ENCODE assay signal across 8 cellular contexts in the genomic region with DNA sequence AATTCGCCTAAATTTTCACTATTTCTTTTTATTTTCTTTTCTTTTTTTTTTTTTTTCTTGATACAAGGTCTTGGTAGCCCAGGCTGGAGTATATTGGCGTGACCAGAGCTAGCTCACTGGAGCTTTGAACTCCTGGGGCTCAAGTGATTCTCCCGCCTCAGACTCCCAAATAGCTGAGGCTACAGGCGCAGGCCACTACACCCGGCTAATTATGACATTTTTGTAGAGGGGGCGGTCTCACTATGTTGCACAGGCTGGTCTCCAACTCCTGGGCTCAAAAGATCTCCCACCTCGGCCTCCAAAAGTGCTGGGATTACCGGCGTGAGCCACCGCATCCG. TPM values are rescaled to one million over a fixed set of nuclear protein-coding genes. Genes with fewer than 3 reads are reported as not detected.
DNase-seq lines count a peak whose midpoint lies in the region; ATAC-seq and TF ChIP-seq lines count a peak whose summit lies in the region.

No MANE protein-coding gene starts in this region.

- H3K36me3 ChIP-seq in SJSA1 (no peaks in the 10 kb centered on the region), fibroblast of lung (ENCODE audit: control insufficient read depth, insufficient read depth, low read length) (no peaks in the 10 kb centered on the region)

- H3K4me2 ChIP-seq in fibroblast of lung (ENCODE audit: extremely low read depth, insufficient read depth, low read length) = peak overlapping the region; percentile 91

- no peak overlapping the region for H3K9ac ChIP-seq in fibroblast of lung (ENCODE audit: insufficient read depth, low read length)

- H2AFZ ChIP-seq in fibroblast of lung (ENCODE audit: low read length) = no peak overlapping the region

- H3K4me1 ChIP-seq in SJSA1 (replicated peaks) = peaks cover 5% of the 10 kb centered on the region; the same call in 1 of the 2 replicates
- no peaks in the 10 kb centered on the region for H3K4me1 ChIP-seq in fibroblast of lung (ENCODE audit: control insufficient read depth, extremely low read depth, insufficient read depth, low read length)

- H3K9me3 ChIP-seq in SJSA1 (replicated peaks) = no peaks in the 10 kb centered on the region
- H3K9me3 ChIP-seq in fibroblast of lung (ENCODE audit: control insufficient read depth, insufficient read depth, low read depth, low read length) = no peaks in the 10 kb centered on the region

- H4K20me1 ChIP-seq in fibroblast of lung (ENCODE audit: control insufficient read depth, extremely low read depth, insufficient read depth, low read length) = no peaks in the 10 kb centered on the region

- ATAC-seq in GM18867 (IDR thresholded peaks at IDR 0.05; ENCODE audit: unreplicated experiment) (peak; percentile 10), GM21529 (IDR thresholded peaks at IDR 0.05; ENCODE audit: unreplicated experiment) (no peak)

- DNase-seq in SJSA1 (ENCODE audit: low read depth in 1 of 2, low spot score in 2 of 2) (no peak), fibroblast of lung (ENCODE audit: low read depth in 2 of 2) (no peak), retinal pigment epithelial cell (ENCODE audit: low read depth) (no peak), hippocampal formation (lab: John Stamatoyannopoulos, UW) (no peak), HPDE6-E6E7 (ENCODE audit: extremely low spot score) (no peak), OCI-M2 (lab: John Stamatoyannopoulos, UW; ENCODE audit: unreplicated experiment) (no peak)

- H3K4me3 ChIP-seq in SJSA1 (peak overlapping the region; percentile 60), fibroblast of lung (replicated peaks in 1 of 4; ENCODE audit: control extremely low read depth in 1 of 4, insufficient read depth in 1 of 4, low read depth in 3 of 4, low read length in 4 of 4) (peak overlapping the region in 3 of 4 experiments; percentile 67 to 82 (median 73)), retinal pigment epithelial cell (ENCODE audit: low read length) (peak overlapping the region; percentile 52)

- H3K27ac ChIP-seq in SJSA1 = no peak overlapping the region
- H3K27ac ChIP-seq in fibroblast of lung (ENCODE audit: insufficient read depth, low read length) = no peak overlapping the region

- H3K79me2 ChIP-seq in fibroblast of lung (ENCODE audit: control insufficient read depth, insufficient read depth, low read length) = no peaks in the 10 kb centered on the region

- no peak for TF ChIP-seq CTCF in fibroblast of lung (conservative IDR thresholded peaks at IDR 0.05 in 1 of 2, IDR thresholded peaks at IDR 0.05 in 1 of 2; ENCODE audit: low read depth in 1 of 2, low read length in 2 of 2)
- TF ChIP-seq CTCF in retinal pigment epithelial cell (conservative IDR thresholded peaks at IDR 0.05; ENCODE audit: low read depth, low read length) = no peak

- no peaks in the 10 kb centered on the region for H3K27me3 ChIP-seq in SJSA1 (replicated peaks)
- H3K27me3 ChIP-seq in fibroblast of lung (ENCODE audit: control insufficient read depth, insufficient read depth, low read length) = no peaks in the 10 kb centered on the region

RNA-seq across cellular contexts. Expression of gene LSM14A, which starts 37.3 kb away (rescaled TPM):
- 33.5 and 61.4 TPM in 2 replicates for total RNA-seq in SJSA1 (2014; rRNA removed; shearing (Covaris generic))
- total RNA-seq in fibroblast of lung = 73.4 and 97.8 TPM in 2 replicates
- 82.2 and 82.5 TPM in 2 replicates for polyA plus RNA-seq in fibroblast of lung
- 67.2 and 68.4 TPM in 2 replicates for polyA plus RNA-seq in fibroblast of lung (2012)
- polyA minus RNA-seq in fibroblast of lung (ENCODE audit: low replicate concordance) = 71.5 and 114 TPM in 2 replicates
